Comparison of ENCODE assay signal across 13 cellular contexts in genomic region chr11:11980200-11980599, GRCh38. TPM values are rescaled to one million over a fixed set of nuclear protein-coding genes. Genes with fewer than 3 reads are reported as not detected.
A peak's percentile ranks its signal among the peaks of the same experiment; 100 is the strongest.
DNase-seq lines count a peak whose midpoint lies in the region; ATAC-seq and TF ChIP-seq lines count a peak whose summit lies in the region.
"Had no signal": no experiment of that assay in that cellular context is flagged by ENCODE, and none has a peak within 500 bp of the region (broad histone marks: within the 10 kb centered on the region; RNA-seq: fewer than 3 reads in every experiment).

No MANE protein-coding gene starts in this region.

- WGBS in mesodermal cell (ENCODE audit: insufficient coverage in 2 of 2), 2 experiments = 92 to 100% methylated on average over 1 to 2 of the region's 2 CpGs

- H3K4me1 ChIP-seq in mesodermal cell (ENCODE audit: control insufficient read depth, insufficient read depth, low read length, poor library complexity, severe bottlenecking) = peaks cover 54% of the 10 kb centered on the region

- H3K27me3 ChIP-seq in WERI-Rb-1 (ENCODE audit: insufficient read depth, low read depth, severe bottlenecking) = no peaks in the 10 kb centered on the region
- H3K27me3 ChIP-seq: colonic mucosa had no signal

- CTCF ChIA-PET in RWPE1 (lab: Yijun Ruan, JAX) = interaction anchor here (0.9 kb wide), 1 partner anchor 28 kb away, joined by 3 read pairs; the partner anchor contains the start of gene DKK3

- POLR2A ChIA-PET in RWPE1 (lab: Yijun Ruan, JAX; ENCODE audit: low non-redundant PET) = no interaction called here

- H3K27ac Mint-ChIP-seq in natural killer cell = no peak overlapping the region

- peaks cover 66% of the 10 kb centered on the region for H3K36me3 ChIP-seq in mesodermal cell (ENCODE audit: control insufficient read depth, insufficient read depth, low read length)
- no peaks in the 10 kb centered on the region for H3K36me3 ChIP-seq in WERI-Rb-1
- H3K36me3 ChIP-seq: colonic mucosa had no signal

- DNase-seq in RWPE1 (ENCODE audit: low spot score) (no peak), choroid plexus epithelial cell (ENCODE audit: low read depth) (peak; percentile 47), KG1 (lab: John Stamatoyannopoulos, UW) (no peak), WERI-Rb-1 (no peak), natural killer cell (no peak)
- DNase-seq: activated gamma-delta T cell, colonic mucosa, H7, NCI-H2171 treated with DMSO at 0.1 percent for 48 hours had no signal

- no peaks in the 10 kb centered on the region for H3K27me3 Mint-ChIP-seq in natural killer cell (ENCODE audit: low read depth in 2 of 2)

- H3K9me3 ChIP-seq in mesodermal cell (ENCODE audit: control insufficient read depth, low read length) (peaks cover 10% of the 10 kb centered on the region), WERI-Rb-1 (ENCODE audit: severe bottlenecking) (no peaks in the 10 kb centered on the region)
- H3K9me3 ChIP-seq: colonic mucosa had no signal

- H3K4me1 Mint-ChIP-seq in natural killer cell = no peaks in the 10 kb centered on the region

- TF ChIP-seq CTCF in RWPE1 (conservative IDR thresholded peaks at IDR 0.05; ENCODE audit: low read depth) (no peak), choroid plexus epithelial cell (conservative IDR thresholded peaks at IDR 0.05; ENCODE audit: low read depth, low read length) (no peak), WERI-Rb-1 (IDR thresholded peaks at IDR 0.05; ENCODE audit: low read depth, low read length) (no peak), natural killer cell (IDR thresholded peaks at IDR 0.05) (no peak)

- H3K4me3 ChIP-seq in choroid plexus epithelial cell (ENCODE audit: low read depth, low read length) (no peak overlapping the region), mesodermal cell (ENCODE audit: extremely low read depth, insufficient read depth, low read length, poor library complexity, severe bottlenecking) (no peak overlapping the region), WERI-Rb-1 (ENCODE audit: low read depth, low read length) (no peak overlapping the region)
- H3K4me3 ChIP-seq: colonic mucosa had no signal

- H3K9me3 Mint-ChIP-seq in natural killer cell = no peaks in the 10 kb centered on the region

- no peak for ATAC-seq in natural killer cell
- ATAC-seq in GM19328 (IDR thresholded peaks at IDR 0.05; ENCODE audit: unreplicated experiment) = no peak

- intact Hi-C loops in natural killer cell (cut with micrococcal nuclease) = no loop called here

- no peaks in the 10 kb centered on the region for H3K36me3 Mint-ChIP-seq in natural killer cell

- peak overlapping the region; percentile 99 for H3K27ac ChIP-seq in RWPE1
- peak overlapping the region; percentile 86 for H3K27ac ChIP-seq in mesodermal cell (ENCODE audit: low read depth, low read length, severe bottlenecking)
- peak overlapping the region; percentile 33 for H3K27ac ChIP-seq in temporal lobe (ENCODE audit: low read depth, low read length)
- no peak overlapping the region for H3K27ac ChIP-seq in WERI-Rb-1

- H3K4me3 Mint-ChIP-seq in natural killer cell = no peak overlapping the region

RNA-seq across cellular contexts. Expression of gene DKK3, which starts 28.2 kb away (rescaled TPM):
- 118 TPM for polyA plus RNA-seq in mesodermal cell (2013, experiment 1 of 2)
- 111 TPM for polyA plus RNA-seq in mesodermal cell (2013, experiment 2 of 2)
- total RNA-seq in temporal lobe (197 TPM), natural killer cell (under 1 TPM in 2 of 3 donors, not detected in 1; 0.16 to 0.70 TPM)
- total RNA-seq: T-helper 1 cell treated with Interleukin-12 subunit alpha and Interleukin-12 subunit beta and Interleukin-4 antibody, amounts not matched to agents 30 ng/mL and 1 ng/mL, for 36 hours had no signal

Comparison
In these comparisons a context has a peak if more than half of its experiments do, and no peak if none do; other contexts are left out.
1. RNA of gene DKK3, which starts 28.2 kb away (total RNA-seq): 197 TPM in temporal lobe (single experiment); 0.16 to 0.70 TPM in natural killer cell; every median in the first group is over 100 times any median in the second.